Comparison of ENCODE assay signal across 17 cellular contexts in genomic region chr13:21219044-21219381, GRCh38. TPM values are rescaled to one million over a fixed set of nuclear protein-coding genes. Genes with fewer than 3 reads are reported as not detected.
DNase-seq lines count a peak whose midpoint lies in the region; ATAC-seq and TF ChIP-seq lines count a peak whose summit lies in the region.
"Had no signal": no experiment of that assay in that cellular context is flagged by ENCODE, and none has a peak within 500 bp of the region (broad histone marks: within the 10 kb centered on the region; RNA-seq: fewer than 3 reads in every experiment).

No MANE protein-coding gene starts in this region.

- no peak overlapping the region for H3K4me3 Mint-ChIP-seq in activated naive CD4-positive, alpha-beta T cell treated with anti-CD3 and anti-CD28 coated beads, Interleukin-2, amount 10 ng/mL, durations not matched to agents 7 days and 5 days
- H3K4me3 Mint-ChIP-seq in stimulated activated naive CD8-positive, alpha-beta T cell treated with anti-CD3 and anti-CD28 coated beads, Interleukin-15, amount 100 ng/mL, for 72 hours = peak overlapping the region; percentile 2 to 63
- no peak overlapping the region for H3K4me3 Mint-ChIP-seq in Caco-2 (ENCODE audit: unreplicated experiment)

- H3K9me2 ChIP-seq in MM.1S (replicated peaks; ENCODE audit: insufficient read depth, low read length) = no peaks in the 10 kb centered on the region

- H4K20me1 ChIP-seq in MM.1S (ENCODE audit: insufficient read depth, low read length) = no peaks in the 10 kb centered on the region

- no peaks in the 10 kb centered on the region for H3K27me3 ChIP-seq in MM.1S (replicated peaks; ENCODE audit: insufficient read depth, low read length)
- H3K27me3 ChIP-seq in Caco-2 (replicated peaks; ENCODE audit: control insufficient read depth, insufficient read depth, low read length) = no peaks in the 10 kb centered on the region
- peaks cover 0 to 5% (median 0%) of the 10 kb centered on the region in 3 donors for H3K27me3 ChIP-seq in psoas muscle (ENCODE audit: insufficient read depth in 3 of 3, low read length in 2 of 3)

- no peaks in the 10 kb centered on the region for H3K79me2 ChIP-seq in MM.1S (ENCODE audit: low read length)

- TF ChIP-seq CTCF in MM.1S (IDR thresholded peaks at IDR 0.05; ENCODE audit: low read length) = no peak
- TF ChIP-seq CTCF in Caco-2 (IDR thresholded peaks at IDR 0.05; ENCODE audit: insufficient read depth in 1 of 2, low read depth in 1 of 2, low read length in 1 of 2, severe bottlenecking in 1 of 2, unreplicated experiment in 1 of 2) = no peak
- no peak for TF ChIP-seq CTCF in psoas muscle (IDR thresholded peaks at IDR 0.05)

- peak overlapping the region; percentile 80 for H3K27ac Mint-ChIP-seq in activated naive CD4-positive, alpha-beta T cell treated with anti-CD3 and anti-CD28 coated beads, Interleukin-2, amount 10 ng/mL, durations not matched to agents 7 days and 5 days
- H3K27ac Mint-ChIP-seq in stimulated activated naive CD8-positive, alpha-beta T cell treated with anti-CD3 and anti-CD28 coated beads, Interleukin-15, amount 100 ng/mL, for 72 hours = no peak overlapping the region
- no peak overlapping the region for H3K27ac Mint-ChIP-seq in Caco-2 (ENCODE audit: unreplicated experiment)

- intact Hi-C loops in Caco-2 (cut with micrococcal nuclease; ENCODE audit: unreplicated experiment) = no loop called here
- intact Hi-C loops in psoas muscle (cut with DNase I) = no loop called here

- no peak overlapping the region for H2AFZ ChIP-seq in MM.1S (ENCODE audit: low read length)
- H2AFZ ChIP-seq: PC-9 had no signal

- H3K4me3 ChIP-seq in MM.1S (ENCODE audit: low read length) = no peak overlapping the region
- H3K4me3 ChIP-seq in Caco-2 (ENCODE audit: low read depth, low read length) = no peak overlapping the region
- H3K4me3 ChIP-seq in psoas muscle = no peak overlapping the region
- H3K4me3 ChIP-seq: heart right ventricle, PC-9 had no signal

- H3K4me1 Mint-ChIP-seq in activated naive CD4-positive, alpha-beta T cell treated with anti-CD3 and anti-CD28 coated beads, Interleukin-2, amount 10 ng/mL, durations not matched to agents 7 days and 5 days = peaks cover 20% of the 10 kb centered on the region
- H3K4me1 Mint-ChIP-seq in stimulated activated naive CD8-positive, alpha-beta T cell treated with anti-CD3 and anti-CD28 coated beads, Interleukin-15, amount 100 ng/mL, for 72 hours = peaks cover 18% of the 10 kb centered on the region
- no peaks in the 10 kb centered on the region for H3K4me1 Mint-ChIP-seq in Caco-2 (ENCODE audit: low read depth, unreplicated experiment)

- peaks cover 16% of the 10 kb centered on the region for H3F3A ChIP-seq in MM.1S (ENCODE audit: insufficient read depth, low read length)

- H3K36me3 Mint-ChIP-seq in activated naive CD4-positive, alpha-beta T cell treated with anti-CD3 and anti-CD28 coated beads, Interleukin-2, amount 10 ng/mL, durations not matched to agents 7 days and 5 days = peaks cover 5% of the 10 kb centered on the region
- H3K36me3 Mint-ChIP-seq in Caco-2 (ENCODE audit: insufficient read depth, unreplicated experiment) = no peaks in the 10 kb centered on the region

- peaks cover 11% of the 10 kb centered on the region for H3K9me3 Mint-ChIP-seq in activated naive CD4-positive, alpha-beta T cell treated with anti-CD3 and anti-CD28 coated beads, Interleukin-2, amount 10 ng/mL, durations not matched to agents 7 days and 5 days
- peaks cover 9 to 15% of the 10 kb centered on the region in 2 donors for H3K9me3 Mint-ChIP-seq in stimulated activated naive CD8-positive, alpha-beta T cell treated with anti-CD3 and anti-CD28 coated beads, Interleukin-15, amount 100 ng/mL, for 72 hours
- peaks cover 14% of the 10 kb centered on the region for H3K9me3 Mint-ChIP-seq in Caco-2 (ENCODE audit: unreplicated experiment)

- H3K9ac ChIP-seq in MM.1S (ENCODE audit: low read length) = peak overlapping the region; percentile 60; the same call in 1 of the 2 replicates

- CTCF ChIA-PET in activated naive CD4-positive, alpha-beta T cell treated with anti-CD3 and anti-CD28 coated beads, Interleukin-2, amount 10 ng/mL, durations not matched to agents 7 days and 5 days (lab: Charles Lee) = interaction anchor here (1.0 to 1.5 kb wide), 4 partner anchors 10 to 79 kb away, joined by 3 to 5 read pairs (median 4); no protein-coding TSS in a partner anchor
- CTCF ChIA-PET in Caco-2 (lab: Charles Lee) = no interaction called here

- H3K4me2 ChIP-seq in MM.1S (ENCODE audit: low read depth, low read length) = peak overlapping the region; percentile 47; the same call in 1 of the 2 replicates
- H3K4me2 ChIP-seq: PC-9 had no signal

- POLR2A ChIA-PET in Caco-2 (lab: Charles Lee) = no interaction called here

- ATAC-seq in HG02610 (IDR thresholded peaks at IDR 0.05; ENCODE audit: unreplicated experiment) (peak; percentile 61), psoas muscle (no peak)
- ATAC-seq in stimulated activated naive CD8-positive, alpha-beta T cell treated with anti-CD3 and anti-CD28 coated beads, Interleukin-15, amount 100 ng/mL, for 72 hours = peak; percentile 89
- ATAC-seq: heart right ventricle, left colon had no signal

- 67 to 71% (median 68%) methylated on average over 3 of the region's 3 CpGs for WGBS in psoas muscle, 3 donors

- H3K27ac ChIP-seq in MM.1S (ENCODE audit: low read length) = peak overlapping the region; percentile 96
- no peak overlapping the region for H3K27ac ChIP-seq in psoas muscle
- H3K27ac ChIP-seq: heart right ventricle, PC-9 had no signal

- BruUV-seq in Caco-2 (replicated peaks; lab: Mats Ljungman, UMichigan) = no TSS peak

- peak; percentile 37 for DNase-seq in activated naive CD4-positive, alpha-beta T cell treated with anti-CD3 and anti-CD28 coated beads, Interleukin-2, amount 10 ng/mL, durations not matched to agents 7 days and 5 days
- DNase-seq in activated naive CD4-positive, alpha-beta T cell treated with Interleukin-2 at 50 U/mL for 16 hours = no peak
- DNase-seq in MM.1S (no peak), Caco-2 (no peak), NCI-H748 treated with DMSO at 0.1 percent for 48 hours (lab: John Stamatoyannopoulos, UW) (no peak), psoas muscle (no peak)
- peak in 1 of 2 donors; percentile 49 for DNase-seq in stimulated activated naive CD8-positive, alpha-beta T cell treated with anti-CD3 and anti-CD28 coated beads, Interleukin-15, amount 100 ng/mL, for 72 hours
- DNase-seq: activated CD4-positive, alpha-beta T cell treated with anti-CD3 and anti-CD28 coated beads, Interleukin-2, amount 50 U/mL, for 4 hours; DMS153; heart right ventricle; left colon; naive B cell; PC-9; retina; stimulated activated CD4-positive, alpha-beta T cell treated with anti-CD3 and anti-CD28 coated beads, Interleukin-2, amount 100 ng/mL, for 48 hours; stimulated activated naive CD4-positive, alpha-beta T cell treated with Interleukin-2 at 50 U/mL for 16 hours had no signal

- H3K36me3 ChIP-seq in MM.1S (replicated peaks; ENCODE audit: insufficient read depth, low read length) (no peaks in the 10 kb centered on the region), Caco-2 (ENCODE audit: control insufficient read depth, insufficient read depth, low read length) (no peaks in the 10 kb centered on the region), psoas muscle (ENCODE audit: insufficient read depth in 1 of 2, low read depth in 1 of 2) (no peaks in the 10 kb centered on the region)
- H3K36me3 ChIP-seq: heart right ventricle had no signal

- H3K4me1 ChIP-seq in MM.1S (ENCODE audit: low read length) (peaks cover 16% of the 10 kb centered on the region), Caco-2 (no peaks in the 10 kb centered on the region), psoas muscle (no peaks in the 10 kb centered on the region)
- H3K4me1 ChIP-seq: heart right ventricle had no signal

- H3K9me3 ChIP-seq in MM.1S (replicated peaks; ENCODE audit: insufficient read depth, low read length) (no peaks in the 10 kb centered on the region), Caco-2 (no peaks in the 10 kb centered on the region), psoas muscle (peaks cover 6% of the 10 kb centered on the region)

- peaks cover 35% of the 10 kb centered on the region for H3K27me3 Mint-ChIP-seq in activated naive CD4-positive, alpha-beta T cell treated with anti-CD3 and anti-CD28 coated beads, Interleukin-2, amount 10 ng/mL, durations not matched to agents 7 days and 5 days
- H3K27me3 Mint-ChIP-seq in stimulated activated naive CD8-positive, alpha-beta T cell treated with anti-CD3 and anti-CD28 coated beads, Interleukin-15, amount 100 ng/mL, for 72 hours = peaks cover 51% of the 10 kb centered on the region
- peaks cover 13% of the 10 kb centered on the region for H3K27me3 Mint-ChIP-seq in Caco-2 (ENCODE audit: insufficient read depth, unreplicated experiment)
- H3K27me3 Mint-ChIP-seq: naive B cell had no signal

RNA-seq across cellular contexts. Expression of gene MRPL57, which starts 42.6 kb away (rescaled TPM):
- 32.8 and 33.9 TPM in 2 replicates for total RNA-seq in Caco-2 (2022)
- 10 to 100 TPM; 17.6 to 30.7 (median 23.8) TPM for total RNA-seq in psoas muscle
- polyA plus RNA-seq in psoas muscle = 10 to 100 TPM; 20.7 to 29.0 (median 23.2) TPM

RNA-seq across cellular contexts. Expression of gene SKA3, which starts 42.7 kb away (rescaled TPM):
- total RNA-seq in Caco-2 (2022) = 33.3 and 37.5 TPM in 2 replicates
- total RNA-seq in psoas muscle = 1 to 10 TPM in 1 of 4 donors, under 1 TPM in 3; 0.14 to 1.5 (median 0.32) TPM
- under 1 TPM; 0.11 to 0.25 (median 0.21) TPM for polyA plus RNA-seq in psoas muscle

Comparison
In these comparisons a context has a peak if more than half of its experiments do, and no peak if none do; other contexts are left out.
1. H3K4me3 Mint-ChIP-seq: peak in stimulated activated naive CD8-positive, alpha-beta T cell treated with anti-CD3 and anti-CD28 coated beads, Interleukin-15, amount 100 ng/mL, for 72 hours (2 of 2); none in activated naive CD4-positive, alpha-beta T cell treated with anti-CD3 and anti-CD28 coated beads, Interleukin-2, amount 10 ng/mL, durations not matched to agents 7 days and 5 days (single experiment) and Caco-2 (single experiment).
2. ATAC-seq: peak in HG02610 (single experiment) and stimulated activated naive CD8-positive, alpha-beta T cell treated with anti-CD3 and anti-CD28 coated beads, Interleukin-15, amount 100 ng/mL, for 72 hours (single experiment); none in psoas muscle (0 of 4).
3. RNA of gene SKA3, which starts 42.7 kb away (total RNA-seq): 33.3 to 37.5 TPM in Caco-2; 0.14 to 1.5 TPM in psoas muscle; every median in the first group is over 10 times any median in the second.